In the genomic region with DNA sequence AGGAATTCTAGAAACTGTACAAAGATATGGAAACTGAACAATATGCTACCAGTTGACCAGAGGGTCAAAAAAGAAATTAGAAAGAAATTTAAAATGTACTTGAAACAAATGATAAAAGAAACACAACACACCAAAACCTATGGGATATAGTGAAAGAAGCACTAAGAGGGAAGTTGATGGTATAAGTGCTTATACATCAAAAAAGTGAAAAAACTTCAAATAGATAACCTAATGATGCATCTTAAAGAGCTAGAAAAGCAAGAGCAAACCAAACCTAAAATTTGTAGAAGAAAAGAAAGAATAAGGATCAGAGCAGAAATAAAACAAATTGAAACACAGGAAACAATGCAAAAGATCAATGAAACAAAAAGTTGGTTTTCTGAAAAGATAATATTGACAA, we compare ENCODE assay signal across 27 cellular contexts.
A peak's percentile ranks its signal among the peaks of the same experiment; 100 is the strongest.
DNase-seq lines count a peak whose midpoint lies in the region; ATAC-seq, FAIRE-seq and TF ChIP-seq lines count a peak whose summit lies in the region.
"Had no signal": no experiment of that assay in that cellular context is flagged by ENCODE, and none has a peak within 500 bp of the region (broad histone marks: within the 10 kb centered on the region; RNA-seq: fewer than 3 reads in every experiment).

No MANE protein-coding gene starts in this region.

- H3K9me3 ChIP-seq in K562 (replicated peaks; ENCODE audit: control insufficient read depth, insufficient read depth, low read depth, low read length) = no peaks in the 10 kb centered on the region
- H3K9me3 ChIP-seq: BE2C had no signal

- no peak overlapping the region for H3K4me3 ChIP-seq in K562
- H3K4me3 ChIP-seq: BLaER1, GM12878 had no signal

- H3K4me1 Mint-ChIP-seq in activated naive CD8-positive, alpha-beta T cell treated with anti-CD3 and anti-CD28 coated beads, Interleukin-2, amount 10 ng/mL, durations not matched to agents 7 days and 5 days = no peaks in the 10 kb centered on the region
- no peaks in the 10 kb centered on the region for H3K4me1 Mint-ChIP-seq in activated naive CD8-positive, alpha-beta T cell treated with anti-CD3 and anti-CD28 coated beads, Interleukin-2, amount 50 U/mL, for 24 hours
- H3K4me1 Mint-ChIP-seq: CD14-positive monocyte; CD4-positive, alpha-beta memory T cell had no signal

- H4K20me1 ChIP-seq in K562 (replicated peaks; ENCODE audit: control insufficient read depth, insufficient read depth, low read length) = no peaks in the 10 kb centered on the region
- H4K20me1 ChIP-seq: BLaER1 had no signal

- no peak overlapping the region for H3K4me3 Mint-ChIP-seq in activated naive CD8-positive, alpha-beta T cell treated with anti-CD3 and anti-CD28 coated beads, Interleukin-2, amount 10 ng/mL, durations not matched to agents 7 days and 5 days
- no peak overlapping the region for H3K4me3 Mint-ChIP-seq in activated naive CD8-positive, alpha-beta T cell treated with anti-CD3 and anti-CD28 coated beads, Interleukin-2, amount 50 U/mL, for 24 hours
- H3K4me3 Mint-ChIP-seq: CD14-positive monocyte; CD4-positive, alpha-beta memory T cell; CD4-positive, CD25-positive, alpha-beta regulatory T cell; CD8-positive, alpha-beta memory T cell had no signal

- in situ Hi-C loops in K562 (cut with MboI) = no loop called here

- TF ChIP-seq CTCF in K562 (IDR thresholded peaks at IDR 0.05 in 2 of 3, conservative IDR thresholded peaks at IDR 0.05 in 1 of 3; ENCODE audit: insufficient read depth in 2 of 3, low read depth in 1 of 3, low read length in 3 of 3) = no peak

- POLR2A ChIA-PET in activated naive CD8-positive, alpha-beta T cell treated with anti-CD3 and anti-CD28 coated beads, Interleukin-2, amount 10 ng/mL, durations not matched to agents 7 days and 5 days (lab: Charles Lee) = no interaction called here
- POLR2A ChIA-PET in K562 (lab: Yijun Ruan, JAX) = interaction anchor here (0.7 kb wide), 1 partner anchor 9 kb away, joined by 3 read pairs; no protein-coding TSS in a partner anchor

- no peak overlapping the region for H3K9ac ChIP-seq in K562 (ENCODE audit: insufficient read depth in 1 of 2, low read depth in 2 of 2, low read length in 2 of 2)
- H3K9ac ChIP-seq: BLaER1 had no signal

- H3K36me3 ChIP-seq in K562 (ENCODE audit: control insufficient read depth, insufficient read depth, low read length) = no peaks in the 10 kb centered on the region
- H3K36me3 ChIP-seq: BE2C, BLaER1 had no signal

- ATAC-seq in activated naive CD8-positive, alpha-beta T cell treated with anti-CD3 and anti-CD28 coated beads, Interleukin-2, amount 10 ng/mL, durations not matched to agents 7 days and 5 days (ENCODE audit: low read depth) = no peak
- ATAC-seq in activated naive CD8-positive, alpha-beta T cell treated with anti-CD3 and anti-CD28 coated beads, Interleukin-2, amount 50 U/mL, for 24 hours = no peak
- no peak for ATAC-seq in K562
- ATAC-seq: GM12878 had no signal

- FAIRE-seq in K562 (lab: Jason Lieb, UNC) (no peak), islet of Langerhans (lab: Jason Lieb, UNC) (peak; percentile 17)
- FAIRE-seq: GM12892, GM18507 had no signal

- CTCF ChIA-PET in K562 (lab: Yijun Ruan, JAX; ENCODE audit: low intra/inter-chr PET ratio) = no interaction called here

- no peak overlapping the region for H3K27ac ChIP-seq in K562 (ENCODE audit: extremely low read depth, low read depth, low read length)
- H3K27ac ChIP-seq: 22Rv1, BLaER1 had no signal

- H3K27ac Mint-ChIP-seq in activated naive CD8-positive, alpha-beta T cell treated with anti-CD3 and anti-CD28 coated beads, Interleukin-2, amount 10 ng/mL, durations not matched to agents 7 days and 5 days = peak overlapping the region; percentile 9
- H3K27ac Mint-ChIP-seq in activated naive CD8-positive, alpha-beta T cell treated with anti-CD3 and anti-CD28 coated beads, Interleukin-2, amount 50 U/mL, for 24 hours = no peak overlapping the region
- H3K27ac Mint-ChIP-seq: CD14-positive monocyte; CD4-positive, alpha-beta memory T cell; CD4-positive, CD25-positive, alpha-beta regulatory T cell; CD8-positive, alpha-beta memory T cell had no signal

- H2AFZ ChIP-seq in K562 (ENCODE audit: low read depth, low read length) = no peak overlapping the region

- no peaks in the 10 kb centered on the region for H3K9me3 Mint-ChIP-seq in activated naive CD8-positive, alpha-beta T cell treated with anti-CD3 and anti-CD28 coated beads, Interleukin-2, amount 10 ng/mL, durations not matched to agents 7 days and 5 days
- H3K9me3 Mint-ChIP-seq in activated naive CD8-positive, alpha-beta T cell treated with anti-CD3 and anti-CD28 coated beads, Interleukin-2, amount 50 U/mL, for 24 hours = peaks cover 6% of the 10 kb centered on the region

- TF ChIP-seq RAD21 in K562 (CRISPR knock-in tag; conservative IDR thresholded peaks at IDR 0.05 in 1 of 2, IDR thresholded peaks at IDR 0.05 in 1 of 2) = no peak

- no peak overlapping the region for H3K4me2 ChIP-seq in K562 (ENCODE audit: insufficient read depth, low read length)
- H3K4me2 ChIP-seq: BLaER1 had no signal

- no peaks in the 10 kb centered on the region for H3K27me3 Mint-ChIP-seq in activated naive CD8-positive, alpha-beta T cell treated with anti-CD3 and anti-CD28 coated beads, Interleukin-2, amount 10 ng/mL, durations not matched to agents 7 days and 5 days
- H3K27me3 Mint-ChIP-seq in activated naive CD8-positive, alpha-beta T cell treated with anti-CD3 and anti-CD28 coated beads, Interleukin-2, amount 50 U/mL, for 24 hours = no peaks in the 10 kb centered on the region
- H3K27me3 Mint-ChIP-seq: CD4-positive, alpha-beta memory T cell; CD8-positive, alpha-beta memory T cell had no signal

- BruUV-seq in K562 (replicated peaks; lab: Mats Ljungman, UMichigan) = no TSS peak

- no peaks in the 10 kb centered on the region for H3K27me3 ChIP-seq in K562 (ENCODE audit: control insufficient read depth in 2 of 2, insufficient read depth in 2 of 2, low read length in 2 of 2)
- H3K27me3 ChIP-seq: BE2C, BLaER1 had no signal

- no peaks in the 10 kb centered on the region for H3K79me2 ChIP-seq in K562 (ENCODE audit: control insufficient read depth, insufficient read depth, low read length)

- no peaks in the 10 kb centered on the region for H3K4me1 ChIP-seq in K562 (replicated peaks in 1 of 2; ENCODE audit: control insufficient read depth in 2 of 2, insufficient read depth in 2 of 2, low read length in 2 of 2)
- H3K4me1 ChIP-seq: BE2C, BLaER1 had no signal

- DNase-seq in activated naive CD8-positive, alpha-beta T cell treated with anti-CD3 and anti-CD28 coated beads, Interleukin-2, amount 10 ng/mL, durations not matched to agents 7 days and 5 days = no peak
- no peak for DNase-seq in activated naive CD8-positive, alpha-beta T cell treated with anti-CD3 and anti-CD28 coated beads, Interleukin-2, amount 50 U/mL, for 24 hours
- DNase-seq in K562 (ENCODE audit: extremely low read depth in 1 of 4, low spot score in 3 of 4) (no peak), NCI-H2227 treated with DMSO at 0.1 percent for 48 hours (lab: John Stamatoyannopoulos, UW) (no peak), NK-92 (lab: John Stamatoyannopoulos, UW; ENCODE audit: unreplicated experiment) (no peak)
- no peak for DNase-seq in activated effector memory CD4-positive, alpha-beta T cell treated with Interleukin-2 at 50 U/mL for 16 hours
- DNase-seq: ACHN; BE2C; C1 segment of cervical spinal cord; CD4-positive, alpha-beta memory T cell; CD4-positive, CD25-positive, alpha-beta regulatory T cell; CD8-positive, alpha-beta memory T cell; COR-L47; DMS 273 treated with DMSO at 0.1 percent for 48 hours; DMS153; DMS53; DMS79; DND-41; EL; GDM1 had no signal

- peaks cover 13% of the 10 kb centered on the region for H3K36me3 Mint-ChIP-seq in activated naive CD8-positive, alpha-beta T cell treated with anti-CD3 and anti-CD28 coated beads, Interleukin-2, amount 10 ng/mL, durations not matched to agents 7 days and 5 days
- H3K36me3 Mint-ChIP-seq in activated naive CD8-positive, alpha-beta T cell treated with anti-CD3 and anti-CD28 coated beads, Interleukin-2, amount 50 U/mL, for 24 hours (ENCODE audit: low read depth) = peaks cover 21% of the 10 kb centered on the region

- no peaks in the 10 kb centered on the region for H3K9me1 ChIP-seq in K562 (ENCODE audit: control insufficient read depth, insufficient read depth, low read length)

- no peak for TF ChIP-seq POLR2A in K562 (conservative IDR thresholded peaks at IDR 0.05)

- intact Hi-C loops in K562 (cut with micrococcal nuclease) = no loop called here

- no peak for TF ChIP-seq EP300 in K562 (IDR thresholded peaks at IDR 0.05; ENCODE audit: low read length)

TF ChIP-seq in K562, 482 proteins besides CTCF, POLR2A, EP300 and RAD21:
- TF ChIP-seq, protein P1, sequence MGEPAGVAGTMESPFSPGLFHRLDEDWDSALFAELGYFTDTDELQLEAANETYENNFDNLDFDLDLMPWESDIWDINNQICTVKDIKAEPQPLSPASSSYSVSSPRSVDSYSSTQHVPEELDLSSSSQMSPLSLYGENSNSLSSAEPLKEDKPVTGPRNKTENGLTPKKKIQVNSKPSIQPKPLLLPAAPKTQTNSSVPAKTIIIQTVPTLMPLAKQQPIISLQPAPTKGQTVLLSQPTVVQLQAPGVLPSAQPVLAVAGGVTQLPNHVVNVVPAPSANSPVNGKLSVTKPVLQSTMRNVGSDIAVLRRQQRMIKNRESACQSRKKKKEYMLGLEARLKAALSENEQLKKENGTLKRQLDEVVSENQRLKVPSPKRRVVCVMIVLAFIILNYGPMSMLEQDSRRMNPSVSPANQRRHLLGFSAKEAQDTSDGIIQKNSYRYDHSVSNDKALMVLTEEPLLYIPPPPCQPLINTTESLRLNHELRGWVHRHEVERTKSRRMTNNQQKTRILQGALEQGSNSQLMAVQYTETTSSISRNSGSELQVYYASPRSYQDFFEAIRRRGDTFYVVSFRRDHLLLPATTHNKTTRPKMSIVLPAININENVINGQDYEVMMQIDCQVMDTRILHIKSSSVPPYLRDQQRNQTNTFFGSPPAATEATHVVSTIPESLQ (CRISPR knock-in tag; IDR thresholded peaks at IDR 0.05) = no peak
- TF ChIP-seq C11orf30 (IDR thresholded peaks at IDR 0.05; ENCODE audit: low read depth) (peak; percentile 66; the same call in 1 of the 2 replicates), ZNF316 (IDR thresholded peaks at IDR 0.05) (peak; percentile 78)
